In genomic region chr2:150811259-150811912, GRCh38 we compare ENCODE assay signal across 15 cellular contexts.
A peak's percentile ranks its signal among the peaks of the same experiment; 100 is the strongest.
DNase-seq lines count a peak whose midpoint lies in the region; ATAC-seq and TF ChIP-seq lines count a peak whose summit lies in the region.
"Had no signal": no experiment of that assay in that cellular context is flagged by ENCODE, and none has a peak within 500 bp of the region (broad histone marks: within the 10 kb centered on the region; RNA-seq: fewer than 3 reads in every experiment).

No MANE protein-coding gene starts in this region.

- TF ChIP-seq CTCF in LNCaP clone FGC (IDR thresholded peaks at IDR 0.05; ENCODE audit: control insufficient read depth, extremely low read depth, insufficient read depth) (no peak), type B pancreatic cell (conservative IDR thresholded peaks at IDR 0.05) (no peak)

- peak; percentile 16 for ATAC-seq in GM19468 (IDR thresholded peaks at IDR 0.05; ENCODE audit: extremely low read depth, unreplicated experiment)
- ATAC-seq in activated T-cell treated with anti-CD3 and anti-CD28 coated beads, Interleukin-2, amount 50 U/mL, for 72 hours (replicated peaks in 1 of 2) = no peak
- ATAC-seq: Panc1 had no signal

- no peak overlapping the region for H3K4me3 Mint-ChIP-seq in activated T-cell treated with anti-CD3 and anti-CD28 coated beads, Interleukin-2, amount 50 U/mL, for 72 hours
- H3K4me3 Mint-ChIP-seq in type B pancreatic cell = no peak overlapping the region

- peak; percentile 8 for DNase-seq in LNCaP clone FGC (ENCODE audit: low read depth)
- peak; percentile 22 for DNase-seq in fibroblast of the conjunctiva (ENCODE audit: low read depth)
- no peak for DNase-seq in islet precursor cell
- no peak for DNase-seq in activated T-cell treated with anti-CD3 and anti-CD28 coated beads, Interleukin-2, amount 50 U/mL, for 72 hours
- no peak for DNase-seq in type B pancreatic cell (ENCODE audit: extremely low spot score, unreplicated experiment)
- no peak for DNase-seq in GM19240 (ENCODE audit: insufficient read length, low spot score)
- DNase-seq: activated CD4-positive, alpha-beta T cell treated with anti-CD3 and anti-CD28 coated beads, Interleukin-2, amount 50 U/mL, for 4 hours; activated gamma-delta T cell treated with Interleukin-2 at 50 U/mL for 16 hours; central memory CD4-positive, alpha-beta T cell; DMS153; erythroblast; ovary had no signal

- no peak overlapping the region for H3K27ac Mint-ChIP-seq in activated T-cell treated with anti-CD3 and anti-CD28 coated beads, Interleukin-2, amount 50 U/mL, for 72 hours
- H3K27ac Mint-ChIP-seq in type B pancreatic cell = no peak overlapping the region

- no peaks in the 10 kb centered on the region for H3K4me1 ChIP-seq in ACC112 (ENCODE audit: control insufficient read depth, insufficient read depth, low read length, unreplicated experiment)

- no peaks in the 10 kb centered on the region for H3K27me3 ChIP-seq in ACC112 (ENCODE audit: insufficient read depth, low read length)
- H3K27me3 ChIP-seq: ovary had no signal

- no peaks in the 10 kb centered on the region for H3K27me3 Mint-ChIP-seq in activated T-cell treated with anti-CD3 and anti-CD28 coated beads, Interleukin-2, amount 50 U/mL, for 72 hours (ENCODE audit: low read depth)
- no peaks in the 10 kb centered on the region for H3K27me3 Mint-ChIP-seq in type B pancreatic cell

- no peaks in the 10 kb centered on the region for H3K9me3 Mint-ChIP-seq in activated T-cell treated with anti-CD3 and anti-CD28 coated beads, Interleukin-2, amount 50 U/mL, for 72 hours
- peaks cover 4% of the 10 kb centered on the region for H3K9me3 Mint-ChIP-seq in type B pancreatic cell

- H3K4me3 ChIP-seq in ACC112 (ENCODE audit: low read depth, low read length) (no peak overlapping the region), LNCaP clone FGC (ENCODE audit: low read depth, low read length) (no peak overlapping the region)
- H3K4me3 ChIP-seq: ovary had no signal

- H3K36me3 ChIP-seq in ACC112 (ENCODE audit: insufficient read depth, low read length) = no peaks in the 10 kb centered on the region
- H3K36me3 ChIP-seq: ovary had no signal

- H3K36me3 Mint-ChIP-seq in activated T-cell treated with anti-CD3 and anti-CD28 coated beads, Interleukin-2, amount 50 U/mL, for 72 hours (ENCODE audit: insufficient read depth in 2 of 2) = no peaks in the 10 kb centered on the region
- H3K36me3 Mint-ChIP-seq in type B pancreatic cell = no peaks in the 10 kb centered on the region

- H2AFZ ChIP-seq in ACC112 (ENCODE audit: low read length, unreplicated experiment) = peak overlapping the region; percentile 71

- no peak overlapping the region for H3K27ac ChIP-seq in ACC112 (ENCODE audit: low read depth, low read length)
- H3K27ac ChIP-seq: ovary had no signal

- H3K4me1 Mint-ChIP-seq in activated T-cell treated with anti-CD3 and anti-CD28 coated beads, Interleukin-2, amount 50 U/mL, for 72 hours (ENCODE audit: low read depth) = no peaks in the 10 kb centered on the region
- peaks cover 18% of the 10 kb centered on the region for H3K4me1 Mint-ChIP-seq in type B pancreatic cell (ENCODE audit: unreplicated experiment)

- no peaks in the 10 kb centered on the region for H3K79me2 ChIP-seq in ACC112 (ENCODE audit: control insufficient read depth, insufficient read depth, low read length, unreplicated experiment)

Comparison
In these comparisons a context has a peak if more than half of its experiments do, and no peak if none do; other contexts are left out.
1. DNase-seq: peak in LNCaP clone FGC (single experiment) and fibroblast of the conjunctiva (single experiment); none in islet precursor cell (single experiment), activated T-cell treated with anti-CD3 and anti-CD28 coated beads, Interleukin-2, amount 50 U/mL, for 72 hours (0 of 2), type B pancreatic cell (single experiment) and GM19240 (single experiment).